ENCODE assay signal across 20 cellular contexts in genomic region chr1:32713081-32713480, GRCh38. TPM values are rescaled to one million over a fixed set of nuclear protein-coding genes. Genes with fewer than 3 reads are reported as not detected.
DNase-seq lines count a peak whose midpoint lies in the region; ATAC-seq lines count a peak whose summit lies in the region.
"Had no signal": no experiment of that assay in that cellular context is flagged by ENCODE, and none has a peak within 500 bp of the region (broad histone marks: within the 10 kb centered on the region; RNA-seq: fewer than 3 reads in every experiment).

No MANE protein-coding gene starts in this region.

- intact Hi-C loops in activated T-helper 1 cell treated with anti-CD3 and anti-CD28 coated beads, Interleukin-12 subunit alpha, Interleukin-12 subunit beta, Interleukin-2, Interleukin-4 antibody, amounts not matched to agents 30 ng/mL and 10 ng/mL and 1 ng/mL, durations not matched to agents 14 hours and 24 hours and 36 hours (cut with micrococcal nuclease) = loop anchor here (5.0 to 10.0 kb wide), 2 partner anchors 104 to 372 kb away; partner anchors contain the start of genes AZIN2, S100PBP and YARS1

- H3K4me1 Mint-ChIP-seq in activated naive CD8-positive, alpha-beta T cell treated with anti-CD3 and anti-CD28 coated beads, Interleukin-2, amount 50 U/mL, for 24 hours = peaks cover 8% of the 10 kb centered on the region
- H3K4me1 Mint-ChIP-seq in activated naive CD8-positive, alpha-beta T cell treated with anti-CD3 and anti-CD28 coated beads for 36 hours = peaks cover 2% of the 10 kb centered on the region
- H3K4me1 Mint-ChIP-seq in activated T-helper 1 cell treated with anti-CD3 and anti-CD28 coated beads, Interleukin-12 subunit alpha, Interleukin-12 subunit beta, Interleukin-2, Interleukin-4 antibody, amounts not matched to agents 30 ng/mL and 10 ng/mL and 1 ng/mL, durations not matched to agents 14 hours and 24 hours and 36 hours (ENCODE audit: low read depth) = peaks cover 10% of the 10 kb centered on the region
- H3K4me1 Mint-ChIP-seq in naive B cell = peaks cover 3 to 11% (median 6%) of the 10 kb centered on the region in 3 donors
- peaks cover 13% of the 10 kb centered on the region for H3K4me1 Mint-ChIP-seq in stimulated activated effector memory CD8-positive, alpha-beta T cell treated with anti-CD3 and anti-CD28 coated beads, Interleukin-12 subunit alpha, Interleukin-12 subunit beta, amount 100 ng/mL, for 72 hours

- no peak overlapping the region for H3K27ac Mint-ChIP-seq in activated naive CD8-positive, alpha-beta T cell treated with anti-CD3 and anti-CD28 coated beads, Interleukin-2, amount 50 U/mL, for 24 hours
- no peak overlapping the region for H3K27ac Mint-ChIP-seq in activated naive CD8-positive, alpha-beta T cell treated with anti-CD3 and anti-CD28 coated beads for 36 hours
- H3K27ac Mint-ChIP-seq in activated T-helper 1 cell treated with anti-CD3 and anti-CD28 coated beads, Interleukin-12 subunit alpha, Interleukin-12 subunit beta, Interleukin-2, Interleukin-4 antibody, amounts not matched to agents 30 ng/mL and 10 ng/mL and 1 ng/mL, durations not matched to agents 14 hours and 24 hours and 36 hours = no peak overlapping the region
- H3K27ac Mint-ChIP-seq in naive B cell = no peak overlapping the region
- no peak overlapping the region for H3K27ac Mint-ChIP-seq in stimulated activated effector memory CD8-positive, alpha-beta T cell treated with anti-CD3 and anti-CD28 coated beads, Interleukin-12 subunit alpha, Interleukin-12 subunit beta, amount 100 ng/mL, for 72 hours
- H3K27ac Mint-ChIP-seq: activated naive CD4-positive, alpha-beta T cell treated with anti-CD3 and anti-CD28 coated beads, Interleukin-2, amount 10 ng/mL, durations not matched to agents 7 days and 5 days had no signal

- no peaks in the 10 kb centered on the region for H3K9me3 Mint-ChIP-seq in activated naive CD8-positive, alpha-beta T cell treated with anti-CD3 and anti-CD28 coated beads, Interleukin-2, amount 50 U/mL, for 24 hours
- no peaks in the 10 kb centered on the region for H3K9me3 Mint-ChIP-seq in activated naive CD8-positive, alpha-beta T cell treated with anti-CD3 and anti-CD28 coated beads for 36 hours
- H3K9me3 Mint-ChIP-seq in activated T-helper 1 cell treated with anti-CD3 and anti-CD28 coated beads, Interleukin-12 subunit alpha, Interleukin-12 subunit beta, Interleukin-2, Interleukin-4 antibody, amounts not matched to agents 30 ng/mL and 10 ng/mL and 1 ng/mL, durations not matched to agents 14 hours and 24 hours and 36 hours = no peaks in the 10 kb centered on the region
- no peaks in the 10 kb centered on the region for H3K9me3 Mint-ChIP-seq in naive B cell
- H3K9me3 Mint-ChIP-seq in stimulated activated effector memory CD8-positive, alpha-beta T cell treated with anti-CD3 and anti-CD28 coated beads, Interleukin-12 subunit alpha, Interleukin-12 subunit beta, amount 100 ng/mL, for 72 hours = no peaks in the 10 kb centered on the region
- H3K9me3 Mint-ChIP-seq: activated naive CD4-positive, alpha-beta T cell treated with anti-CD3 and anti-CD28 coated beads, Interleukin-2, amount 10 ng/mL, durations not matched to agents 7 days and 5 days; activated T-cell treated with anti-CD3 and anti-CD28 coated beads, Interleukin-2, amount 50 U/mL, for 4 hours had no signal

- H3K36me3 Mint-ChIP-seq in activated naive CD8-positive, alpha-beta T cell treated with anti-CD3 and anti-CD28 coated beads, Interleukin-2, amount 50 U/mL, for 24 hours (ENCODE audit: low read depth) = no peaks in the 10 kb centered on the region
- no peaks in the 10 kb centered on the region for H3K36me3 Mint-ChIP-seq in activated naive CD8-positive, alpha-beta T cell treated with anti-CD3 and anti-CD28 coated beads for 36 hours
- H3K36me3 Mint-ChIP-seq in activated T-helper 1 cell treated with anti-CD3 and anti-CD28 coated beads, Interleukin-12 subunit alpha, Interleukin-12 subunit beta, Interleukin-2, Interleukin-4 antibody, amounts not matched to agents 30 ng/mL and 10 ng/mL and 1 ng/mL, durations not matched to agents 14 hours and 24 hours and 36 hours (ENCODE audit: low read depth) = no peaks in the 10 kb centered on the region
- H3K36me3 Mint-ChIP-seq in naive B cell = no peaks in the 10 kb centered on the region
- H3K36me3 Mint-ChIP-seq in stimulated activated effector memory CD8-positive, alpha-beta T cell treated with anti-CD3 and anti-CD28 coated beads, Interleukin-12 subunit alpha, Interleukin-12 subunit beta, amount 100 ng/mL, for 72 hours = no peaks in the 10 kb centered on the region
- H3K36me3 Mint-ChIP-seq: activated naive CD4-positive, alpha-beta T cell treated with anti-CD3 and anti-CD28 coated beads, Interleukin-2, amount 10 ng/mL, durations not matched to agents 7 days and 5 days had no signal

- peak overlapping the region; percentile 1 for H3K4me3 Mint-ChIP-seq in activated naive CD8-positive, alpha-beta T cell treated with anti-CD3 and anti-CD28 coated beads, Interleukin-2, amount 50 U/mL, for 24 hours
- H3K4me3 Mint-ChIP-seq in activated naive CD8-positive, alpha-beta T cell treated with anti-CD3 and anti-CD28 coated beads for 36 hours = no peak overlapping the region
- peak overlapping the region; percentile 71 for H3K4me3 Mint-ChIP-seq in activated T-helper 1 cell treated with anti-CD3 and anti-CD28 coated beads, Interleukin-12 subunit alpha, Interleukin-12 subunit beta, Interleukin-2, Interleukin-4 antibody, amounts not matched to agents 30 ng/mL and 10 ng/mL and 1 ng/mL, durations not matched to agents 14 hours and 24 hours and 36 hours
- H3K4me3 Mint-ChIP-seq in naive B cell = peak overlapping the region in 5 of 8 donors; percentile 7 to 69 (median 29)
- H3K4me3 Mint-ChIP-seq in stimulated activated effector memory CD8-positive, alpha-beta T cell treated with anti-CD3 and anti-CD28 coated beads, Interleukin-12 subunit alpha, Interleukin-12 subunit beta, amount 100 ng/mL, for 72 hours = peak overlapping the region; percentile 60
- H3K4me3 Mint-ChIP-seq: activated naive CD4-positive, alpha-beta T cell treated with anti-CD3 and anti-CD28 coated beads, Interleukin-2, amount 10 ng/mL, durations not matched to agents 7 days and 5 days had no signal

- no peak for ATAC-seq in activated naive CD8-positive, alpha-beta T cell treated with anti-CD3 and anti-CD28 coated beads, Interleukin-2, amount 50 U/mL, for 24 hours
- ATAC-seq in naive B cell (ENCODE audit: low read depth in 2 of 2) (no peak), HG03095 (IDR thresholded peaks at IDR 0.05; ENCODE audit: unreplicated experiment) (no peak)
- no peak for ATAC-seq in stimulated activated effector memory CD8-positive, alpha-beta T cell treated with anti-CD3 and anti-CD28 coated beads, Interleukin-12 subunit alpha, Interleukin-12 subunit beta, amount 100 ng/mL, for 72 hours

- peaks cover 4% of the 10 kb centered on the region for H3K27me3 Mint-ChIP-seq in activated naive CD8-positive, alpha-beta T cell treated with anti-CD3 and anti-CD28 coated beads, Interleukin-2, amount 50 U/mL, for 24 hours
- peaks cover 3% of the 10 kb centered on the region for H3K27me3 Mint-ChIP-seq in activated naive CD8-positive, alpha-beta T cell treated with anti-CD3 and anti-CD28 coated beads for 36 hours
- peaks cover 3% of the 10 kb centered on the region for H3K27me3 Mint-ChIP-seq in activated T-helper 1 cell treated with anti-CD3 and anti-CD28 coated beads, Interleukin-12 subunit alpha, Interleukin-12 subunit beta, Interleukin-2, Interleukin-4 antibody, amounts not matched to agents 30 ng/mL and 10 ng/mL and 1 ng/mL, durations not matched to agents 14 hours and 24 hours and 36 hours (ENCODE audit: insufficient read depth)
- peaks cover 4 to 27% (median 8%) of the 10 kb centered on the region in 3 donors for H3K27me3 Mint-ChIP-seq in naive B cell

- no peak for DNase-seq in activated naive CD8-positive, alpha-beta T cell treated with anti-CD3 and anti-CD28 coated beads, Interleukin-2, amount 50 U/mL, for 24 hours
- DNase-seq in activated naive CD8-positive, alpha-beta T cell treated with anti-CD3 and anti-CD28 coated beads for 36 hours = no peak
- DNase-seq in activated T-helper 1 cell treated with anti-CD3 and anti-CD28 coated beads, Interleukin-12 subunit alpha, Interleukin-12 subunit beta, Interleukin-2, Interleukin-4 antibody, amounts not matched to agents 30 ng/mL and 10 ng/mL and 1 ng/mL, durations not matched to agents 14 hours and 24 hours and 36 hours (ENCODE audit: low spot score) = no peak
- DNase-seq in naive B cell = no peak
- DNase-seq in stimulated activated effector memory CD8-positive, alpha-beta T cell treated with anti-CD3 and anti-CD28 coated beads, Interleukin-12 subunit alpha, Interleukin-12 subunit beta, amount 100 ng/mL, for 72 hours (ENCODE audit: low spot score in 2 of 2) = no peak
- no peak for DNase-seq in stimulated activated CD4-positive, alpha-beta T cell treated with anti-CD3 and anti-CD28 coated beads, Interleukin-15, amount 100 ng/mL, for 24 hours
- no peak for DNase-seq in anterior cingulate cortex (lab: John Stamatoyannopoulos, UW)
- DNase-seq: activated CD4-positive, alpha-beta T cell treated with anti-CD3 and anti-CD28 coated beads for 1 hour; activated naive CD4-positive, alpha-beta T cell treated with anti-CD3 and anti-CD28 coated beads, Interleukin-2, amount 10 ng/mL, durations not matched to agents 7 days and 5 days; activated T-cell treated with anti-CD3 and anti-CD28 coated beads, Interleukin-2, amount 50 U/mL, for 4 hours; aorta; Calu3; DND-41; IMR-90; NCI-H1105 treated with DMSO at 0.1 percent for 48 hours; NCI-H345; stimulated activated CD4-positive, alpha-beta T cell treated with anti-CD3 and anti-CD28 coated beads, Interleukin-1b, Interleukin-23, amount 100 ng/mL, for 48 hours; testis had no signal

RNA-seq across cellular contexts. Expression of gene SYNC, which starts 10.5 kb away (rescaled TPM):
- total RNA-seq in activated naive CD8-positive, alpha-beta T cell treated with anti-CD3 and anti-CD28 coated beads for 36 hours = not detected
- 0.05 TPM in 1 of 2 replicates, not detected in the other for total RNA-seq in activated T-helper 1 cell treated with anti-CD3 and anti-CD28 coated beads, Interleukin-12 subunit alpha, Interleukin-12 subunit beta, Interleukin-2, Interleukin-4 antibody, amounts not matched to agents 30 ng/mL and 10 ng/mL and 1 ng/mL, durations not matched to agents 14 hours and 24 hours and 36 hours
- polyA plus RNA-seq in naive B cell (ENCODE audit: low read depth in 6 of 6) = not detected
- total RNA-seq: activated CD8-positive, alpha-beta memory T cell treated with anti-CD3 and anti-CD28 coated beads for 36 hours; activated T-cell treated with anti-CD3 and anti-CD28 coated beads, Interleukin-2, amount 50 U/mL, for 4 hours had no signal
